Comparison of ENCODE assay signal across 14 cellular contexts in the genomic region with DNA sequence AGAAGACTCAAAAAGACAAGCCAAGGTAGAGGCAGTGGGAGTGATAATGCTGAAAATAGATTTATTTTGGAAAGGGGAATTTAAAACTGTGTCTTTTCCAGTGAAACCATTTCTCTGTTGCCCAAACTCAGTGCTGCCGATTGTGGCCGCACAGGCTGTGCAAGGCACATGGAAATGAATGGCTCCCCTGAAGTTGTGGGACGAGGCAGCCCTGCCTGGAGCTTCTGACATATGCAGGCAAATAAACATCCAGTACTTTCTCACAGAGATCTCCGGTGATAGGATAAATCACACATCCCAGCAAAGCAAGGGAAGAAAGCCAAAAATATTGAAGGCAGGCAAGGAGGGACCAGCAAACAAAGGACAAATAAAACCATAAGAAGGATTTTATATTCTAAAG.
DNase-seq lines count a peak whose midpoint lies in the region; ATAC-seq and TF ChIP-seq lines count a peak whose summit lies in the region.
"Had no signal": no experiment of that assay in that cellular context is flagged by ENCODE, and none has a peak within 500 bp of the region (broad histone marks: within the 10 kb centered on the region; RNA-seq: fewer than 3 reads in every experiment).

No MANE protein-coding gene starts in this region.

- no peak for TF ChIP-seq CTCF in LNCaP clone FGC (IDR thresholded peaks at IDR 0.05; ENCODE audit: control insufficient read depth, extremely low read depth, insufficient read depth)

- peaks cover 76% of the 10 kb centered on the region for H3K4me1 ChIP-seq in BLaER1
- H3K4me1 ChIP-seq: HAP-1 had no signal

- DNase-seq in LNCaP clone FGC (ENCODE audit: low read depth) (peak; percentile 14), cerebellum (ENCODE audit: low spot score) (peak; percentile 11), SIG-M5 (lab: John Stamatoyannopoulos, UW) (no peak)
- DNase-seq: Calu3; CD4-positive, alpha-beta memory T cell; COR-L47; DMS53; HFFc6 had no signal

- 0 out of 2 replicates have a peak overlapping the region, but pooled peaks have one; percentile 36 for H3K9ac ChIP-seq in BLaER1

- H3K36me3 ChIP-seq in BLaER1 = no peaks in the 10 kb centered on the region
- H3K36me3 ChIP-seq: HAP-1 had no signal

- H3K4me2 ChIP-seq in BLaER1 = peak overlapping the region; percentile 83
- H3K4me2 ChIP-seq: GM23338 had no signal

- peak overlapping the region; percentile 58 for H3K27ac ChIP-seq in BLaER1
- H3K27ac ChIP-seq: 22Rv1 had no signal

- no peaks in the 10 kb centered on the region for H3K27me3 ChIP-seq in BLaER1

- H4K20me1 ChIP-seq in BLaER1 = no peaks in the 10 kb centered on the region

- H3K4me3 ChIP-seq in BLaER1 = peak overlapping the region; percentile 41
- no peak overlapping the region for H3K4me3 ChIP-seq in LNCaP clone FGC (ENCODE audit: low read depth, low read length)
- H3K4me3 ChIP-seq: GM23338, HAP-1 had no signal

- ATAC-seq in GM21723 (IDR thresholded peaks at IDR 0.05; ENCODE audit: unreplicated experiment) (no peak), GM21423 (IDR thresholded peaks at IDR 0.05; ENCODE audit: unreplicated experiment) (no peak)
- ATAC-seq: GM23338 had no signal

- H3K9me3 ChIP-seq in BLaER1 = no peaks in the 10 kb centered on the region
- H3K9me3 ChIP-seq: HAP-1 had no signal
